ENCODE assay signal across 8 cellular contexts in genomic region chr1:155062702-155063411, GRCh38. TPM values are rescaled to one million over a fixed set of nuclear protein-coding genes. Genes with fewer than 3 reads are reported as not detected.
DNase-seq lines count a peak whose midpoint lies in the region; ATAC-seq, FAIRE-seq and TF ChIP-seq lines count a peak whose summit lies in the region.

No MANE protein-coding gene starts in this region.

- ATAC-seq in activated CD4-positive, alpha-beta T cell treated with anti-CD3 and anti-CD28 coated beads for 36 hours, result peak; percentile 42
- ATAC-seq in mucosa of descending colon (peak; percentile 61), omental fat pad (ENCODE audit: low FRiP score) (no peak)

- CTCF ChIA-PET in activated CD4-positive, alpha-beta T cell treated with anti-CD3 and anti-CD28 coated beads for 36 hours (lab: Charles Lee), result interaction anchor here (0.7 to 9.1 kb wide), 11 partner anchors 8 to 260 kb away, joined by 3 to 81 read pairs (median 5); partner anchors contain the start of genes ADAM15 and PBXIP1

- H3K36me3 Mint-ChIP-seq in activated CD4-positive, alpha-beta T cell treated with anti-CD3 and anti-CD28 coated beads for 36 hours (ENCODE audit: low read depth), result peaks cover 13% of the 10 kb centered on the region

- DNase-seq in GM10266 (ENCODE audit: extremely low spot score) (peak; percentile 88), MV-4-11 (lab: John Stamatoyannopoulos, UW) (peak; percentile 30), mucosa of descending colon (peak; percentile 83 to 90 (median 87)), omental fat pad (ENCODE audit: low spot score) (no peak), RCC 7860 (ENCODE audit: low spot score) (no peak)
- DNase-seq in activated CD4-positive, alpha-beta T cell treated with anti-CD3 and anti-CD28 coated beads for 36 hours, result peak; percentile 92
- DNase-seq in stimulated activated naive CD4-positive, alpha-beta T cell (lab: John Stamatoyannopoulos, UW), result peak; percentile 41 to 73 (median 64)

- POLR2A ChIA-PET in activated CD4-positive, alpha-beta T cell treated with anti-CD3 and anti-CD28 coated beads for 36 hours (lab: Charles Lee), result interaction anchor here (0.6 kb wide), 1 partner anchor 735 kb away, joined by 6 read pairs; no protein-coding TSS in a partner anchor

- H3K4me1 ChIP-seq in ectodermal cell (ENCODE audit: control insufficient read depth, insufficient read depth, low read length) (peaks cover 28% of the 10 kb centered on the region), mucosa of descending colon (ENCODE audit: low read depth) (peaks cover 28% of the 10 kb centered on the region)

- 1% methylated on average over 46 of the region's 46 CpGs for WGBS in ectodermal cell, 2 experiments

- H3K27me3 ChIP-seq in ectodermal cell (ENCODE audit: control insufficient read depth, insufficient read depth, low read length, poor library complexity, severe bottlenecking), result peaks cover 19% of the 10 kb centered on the region

- TF ChIP-seq CTCF in GM10266 (IDR thresholded peaks at IDR 0.05; ENCODE audit: control insufficient read depth, insufficient read depth, low read depth, missing control alignments) (peak; percentile 89), mucosa of descending colon (IDR thresholded peaks at IDR 0.05) (peak; percentile 83), omental fat pad (IDR thresholded peaks at IDR 0.05) (no peak)

- intact Hi-C loops in activated CD4-positive, alpha-beta T cell treated with anti-CD3 and anti-CD28 coated beads for 36 hours (cut with DNase I, micrococcal nuclease), result loop anchor here (1.0 to 5.0 kb wide), 10 partner anchors 8 to 586 kb away; partner anchors contain the start of genes ADAM15 (in 1 of the 2), KRTCAP2 (in 1 of the 2), PMVK (in 1 of the 2) and PYGO2 (in 1 of the 2)
- intact Hi-C loops in mucosa of descending colon (cut with DNase I, micrococcal nuclease), result no loop called here

- H3K9me3 Mint-ChIP-seq in activated CD4-positive, alpha-beta T cell treated with anti-CD3 and anti-CD28 coated beads for 36 hours (ENCODE audit: low read depth), result no peaks in the 10 kb centered on the region

- no peaks in the 10 kb centered on the region for H3K9me3 ChIP-seq in ectodermal cell (ENCODE audit: control insufficient read depth, low read length)
- H3K9me3 ChIP-seq in mucosa of descending colon, result no peaks in the 10 kb centered on the region

- H3K27me3 Mint-ChIP-seq in activated CD4-positive, alpha-beta T cell treated with anti-CD3 and anti-CD28 coated beads for 36 hours, result no peaks in the 10 kb centered on the region

- H3K27ac ChIP-seq in ectodermal cell (ENCODE audit: insufficient read depth, low read depth, low read length, poor library complexity, severe bottlenecking), result no peak overlapping the region

- no peak for FAIRE-seq in RCC 7860 (lab: Jason Lieb, UNC)

- H3K4me1 Mint-ChIP-seq in activated CD4-positive, alpha-beta T cell treated with anti-CD3 and anti-CD28 coated beads for 36 hours, result peaks cover 31% of the 10 kb centered on the region

- no peaks in the 10 kb centered on the region for H3K36me3 ChIP-seq in ectodermal cell (ENCODE audit: control insufficient read depth, insufficient read depth, low read length)
- no peaks in the 10 kb centered on the region for H3K36me3 ChIP-seq in mucosa of descending colon (ENCODE audit: low read depth)

- H3K27ac Mint-ChIP-seq in activated CD4-positive, alpha-beta T cell treated with anti-CD3 and anti-CD28 coated beads for 36 hours, result peak overlapping the region; percentile 60

- H3K4me3 ChIP-seq in ectodermal cell (ENCODE audit: insufficient read depth, low read depth, low read length), result peak overlapping the region; percentile 95
- H3K4me3 ChIP-seq in mucosa of descending colon, result no peak overlapping the region

- H3K4me3 Mint-ChIP-seq in activated CD4-positive, alpha-beta T cell treated with anti-CD3 and anti-CD28 coated beads for 36 hours, result peak overlapping the region; percentile 83

RNA-seq across cellular contexts. Expression of gene EFNA4, which starts 0.7 kb away (rescaled TPM):
- total RNA-seq in activated CD4-positive, alpha-beta T cell treated with anti-CD3 and anti-CD28 coated beads for 36 hours, result 1 to 10 TPM; 6.3 to 6.5 TPM
- polyA plus RNA-seq in ectodermal cell (2013, experiment 1 of 4), result 26.4 TPM
- 21.2 TPM for polyA plus RNA-seq in ectodermal cell (2013, experiment 2 of 4)
- polyA plus RNA-seq in ectodermal cell (2013, experiment 3 of 4), result 23.0 TPM
- polyA plus RNA-seq in ectodermal cell (2013, experiment 4 of 4), result 24.4 TPM
- total RNA-seq in mucosa of descending colon (10 to 100 TPM; 12.3 to 27.2 (median 26.4) TPM), omental fat pad (1 to 10 TPM; 1.7 to 5.0 (median 4.4) TPM)

RNA-seq across cellular contexts. Expression of gene ADAM15, which starts 11.7 kb away (rescaled TPM):
- 10 to 100 TPM; 42.4 to 48.8 TPM for total RNA-seq in activated CD4-positive, alpha-beta T cell treated with anti-CD3 and anti-CD28 coated beads for 36 hours
- 34.7 TPM for polyA plus RNA-seq in ectodermal cell (2013, experiment 1 of 4)
- polyA plus RNA-seq in ectodermal cell (2013, experiment 2 of 4), result 31.6 TPM
- polyA plus RNA-seq in ectodermal cell (2013, experiment 3 of 4), result 21.0 TPM
- polyA plus RNA-seq in ectodermal cell (2013, experiment 4 of 4), result 22.3 TPM
- 100 to 1,000 TPM in 1 of 3 donors, 10 to 100 TPM in 2; 71.8 to 148 (median 79.7) TPM for total RNA-seq in mucosa of descending colon
- 100 to 1,000 TPM; 116 to 262 (median 157) TPM for total RNA-seq in omental fat pad

RNA-seq across cellular contexts. Expression of gene EFNA3, which starts 15.8 kb away (rescaled TPM):
- total RNA-seq in activated CD4-positive, alpha-beta T cell treated with anti-CD3 and anti-CD28 coated beads for 36 hours, result 1 to 10 TPM; 5.1 to 6.9 TPM
- 8.6 TPM for polyA plus RNA-seq in ectodermal cell (2013, experiment 1 of 4)
- 7.6 TPM for polyA plus RNA-seq in ectodermal cell (2013, experiment 2 of 4)
- 7.6 TPM for polyA plus RNA-seq in ectodermal cell (2013, experiment 3 of 4)
- polyA plus RNA-seq in ectodermal cell (2013, experiment 4 of 4), result 6.8 TPM
- total RNA-seq in mucosa of descending colon (10 to 100 TPM in 1 of 3 donors, 1 to 10 TPM in 2; 2.1 to 17.4 (median 5.6) TPM), omental fat pad (1 to 10 TPM in 2 of 4 donors, under 1 TPM in 1, not detected in 1; 0.84 to 1.8 (median 1.6) TPM)

RNA-seq across cellular contexts. Expression of gene DCST1, which starts 29.2 kb away (rescaled TPM):
- total RNA-seq in activated CD4-positive, alpha-beta T cell treated with anti-CD3 and anti-CD28 coated beads for 36 hours, result not detected
- not detected for polyA plus RNA-seq in ectodermal cell (2013, experiment 1 of 4)
- polyA plus RNA-seq in ectodermal cell (2013, experiment 2 of 4), result not detected
- not detected for polyA plus RNA-seq in ectodermal cell (2013, experiment 3 of 4)
- polyA plus RNA-seq in ectodermal cell (2013, experiment 4 of 4), result not detected
- total RNA-seq in mucosa of descending colon, result under 1 TPM in 2 of 3 donors, not detected in 1; 0.19 to 0.20 TPM
- not detected for total RNA-seq in omental fat pad

RNA-seq across cellular contexts. Expression of gene DCST2, which starts 29.3 kb away (rescaled TPM):
- total RNA-seq in activated CD4-positive, alpha-beta T cell treated with anti-CD3 and anti-CD28 coated beads for 36 hours, result under 1 TPM; 0.46 to 0.67 TPM
- 2.0 TPM for polyA plus RNA-seq in ectodermal cell (2013, experiment 1 of 4)
- 2.2 TPM for polyA plus RNA-seq in ectodermal cell (2013, experiment 2 of 4)
- 2.4 TPM for polyA plus RNA-seq in ectodermal cell (2013, experiment 3 of 4)
- polyA plus RNA-seq in ectodermal cell (2013, experiment 4 of 4), result 4.4 TPM
- total RNA-seq in mucosa of descending colon (1 to 10 TPM; 1.7 to 3.3 (median 2.3) TPM), omental fat pad (under 1 TPM in 3 of 4 donors, not detected in 1; 0.36 to 0.79 (median 0.38) TPM)

Comparison
In these comparisons a context has a peak if more than half of its experiments do, and no peak if none do; other contexts are left out.
1. DNase-seq: peak in GM10266 (single experiment), MV-4-11 (single experiment), activated CD4-positive, alpha-beta T cell treated with anti-CD3 and anti-CD28 coated beads for 36 hours (single experiment), mucosa of descending colon (3 of 3) and stimulated activated naive CD4-positive, alpha-beta T cell (6 of 6); none in omental fat pad (single experiment) and RCC 7860 (single experiment).
2. CTCF ChIP-seq: peak in GM10266 (single experiment) and mucosa of descending colon (single experiment); none in omental fat pad (0 of 3).
3. intact Hi-C loops: an anchor here in activated CD4-positive, alpha-beta T cell treated with anti-CD3 and anti-CD28 coated beads for 36 hours (1.0 to 5.0 kb wide); none called in mucosa of descending colon.